10 cellular contexts compared by ENCODE assay signal in genomic region chr1:30807318-30808066, GRCh38. TPM values are rescaled to one million over a fixed set of nuclear protein-coding genes. Genes with fewer than 3 reads are reported as not detected.
A peak's percentile ranks its signal among the peaks of the same experiment; 100 is the strongest.
DNase-seq lines count a peak whose midpoint lies in the region; ATAC-seq, FAIRE-seq and TF ChIP-seq lines count a peak whose summit lies in the region.
"Had no signal": no experiment of that assay in that cellular context is flagged by ENCODE, and none has a peak within 500 bp of the region (broad histone marks: within the 10 kb centered on the region; RNA-seq: fewer than 3 reads in every experiment).

No MANE protein-coding gene starts in this region.

- H3K4me3 ChIP-seq in body of pancreas (no peak overlapping the region), pancreas (no peak overlapping the region), MM.1S (ENCODE audit: low read length) (no peak overlapping the region)

- FAIRE-seq in pancreas (lab: Jason Lieb, UNC) = no peak

- WGBS in body of pancreas, 2 donors = 33 to 34% methylated on average over 22 to 33 of the region's 41 CpGs
- 26% methylated on average over 27 to 41 of the region's 41 CpGs for WGBS in pancreas, 2 donors

- H3K4me1 ChIP-seq in body of pancreas (peaks cover 8% of the 10 kb centered on the region), pancreas (no peaks in the 10 kb centered on the region), MM.1S (ENCODE audit: low read length) (no peaks in the 10 kb centered on the region)

- H4K20me1 ChIP-seq in MM.1S (ENCODE audit: insufficient read depth, low read length) = no peaks in the 10 kb centered on the region

- H3K79me2 ChIP-seq in MM.1S (ENCODE audit: low read length) = no peaks in the 10 kb centered on the region

- no peak overlapping the region for H2AFZ ChIP-seq in MM.1S (ENCODE audit: low read length)

- no peak overlapping the region for H3K27ac ChIP-seq in body of pancreas
- no peak overlapping the region for H3K27ac ChIP-seq in pancreas
- no peak overlapping the region for H3K27ac ChIP-seq in MM.1S (ENCODE audit: low read length)

- no peak for TF ChIP-seq CTCF in body of pancreas (IDR thresholded peaks at IDR 0.05)
- no peak for TF ChIP-seq CTCF in pancreas (IDR thresholded peaks at IDR 0.05)
- TF ChIP-seq CTCF in MM.1S (IDR thresholded peaks at IDR 0.05; ENCODE audit: low read length) = no peak

- H3K36me3 ChIP-seq in body of pancreas (replicated peaks in 1 of 2; ENCODE audit: insufficient read depth in 1 of 2, low read depth in 2 of 2) (no peaks in the 10 kb centered on the region), pancreas (no peaks in the 10 kb centered on the region), MM.1S (replicated peaks; ENCODE audit: insufficient read depth, low read length) (no peaks in the 10 kb centered on the region)

- no peaks in the 10 kb centered on the region for H3K9me3 ChIP-seq in body of pancreas
- no peaks in the 10 kb centered on the region for H3K9me3 ChIP-seq in pancreas
- H3K9me3 ChIP-seq in MM.1S (replicated peaks; ENCODE audit: insufficient read depth, low read length) = no peaks in the 10 kb centered on the region

- H3K27me3 ChIP-seq in body of pancreas = no peaks in the 10 kb centered on the region
- H3K27me3 ChIP-seq in pancreas = no peaks in the 10 kb centered on the region
- H3K27me3 ChIP-seq in MM.1S (replicated peaks; ENCODE audit: insufficient read depth, low read length) = peaks cover 92% of the 10 kb centered on the region

- H3K9ac ChIP-seq in MM.1S (ENCODE audit: low read length) = no peak overlapping the region

- no peaks in the 10 kb centered on the region for H3F3A ChIP-seq in MM.1S (ENCODE audit: insufficient read depth, low read length)

- ATAC-seq in body of pancreas (peak; percentile 68), pancreas (peak in 3 of 4 donors; percentile 54 to 76 (median 57)), HG03460 (IDR thresholded peaks at IDR 0.05; ENCODE audit: unreplicated experiment) (no peak), GM19023 (IDR thresholded peaks at IDR 0.05; ENCODE audit: unreplicated experiment) (no peak)

- intact Hi-C loops in body of pancreas (cut with DNase I) = no loop called here
- intact Hi-C loops in pancreas (cut with DNase I) = loop anchor here in 1 of 3 donors (10.0 kb wide), 1 partner anchor 107 kb away; no protein-coding TSS in a partner anchor

- TF ChIP-seq POLR2A in body of pancreas (IDR thresholded peaks at IDR 0.05) = no peak

- no peak overlapping the region for H3K4me2 ChIP-seq in MM.1S (ENCODE audit: low read depth, low read length)

- H3K9me2 ChIP-seq in MM.1S (replicated peaks; ENCODE audit: insufficient read depth, low read length) = no peaks in the 10 kb centered on the region

- peak; percentile 92 for DNase-seq in DMS79 treated with DMSO at 0.1 percent for 48 hours (lab: John Stamatoyannopoulos, UW)
- DNase-seq in NCI-H2107 (lab: John Stamatoyannopoulos, UW) = peak; percentile 88
- peak in 2 of 4 donors; percentile 44 to 49 for DNase-seq in body of pancreas
- DNase-seq in pancreas = peak in 2 of 6 donors; percentile 34 to 53
- no peak for DNase-seq in MM.1S
- no peak for DNase-seq in stimulated activated CD4-positive, alpha-beta T cell treated with anti-CD3 and anti-CD28 coated beads, Interleukin-4, amount 100 ng/mL, for 4 hours
- DNase-seq: activated naive CD8-positive, alpha-beta T cell treated with anti-CD3 and anti-CD28 coated beads, Interleukin-2, amount 10 ng/mL, durations not matched to agents 7 days and 5 days; stimulated activated naive CD4-positive, alpha-beta T cell treated with Interleukin-2 at 50 U/mL for 16 hours had no signal

RNA-seq across cellular contexts. Expression of gene LAPTM5, which starts 49.9 kb away (rescaled TPM):
- total RNA-seq in body of pancreas = 10 to 100 TPM in 1 of 2 donors, 1 to 10 TPM in 1; 6.3 to 25.2 TPM
- total RNA-seq in pancreas = 10 to 100 TPM in 3 of 6 donors, 1 to 10 TPM in 3; 3.7 to 80.5 (median 15.2) TPM
- 10 to 100 TPM in 1 of 2 donors, 1 to 10 TPM in 1; 8.6 to 12.5 TPM for polyA plus RNA-seq in pancreas

Comparison
In these comparisons a context has a peak if more than half of its experiments do, and no peak if none do; other contexts are left out.
1. DNase-seq: peak in DMS79 treated with DMSO at 0.1 percent for 48 hours (single experiment) and NCI-H2107 (single experiment); none in MM.1S (single experiment) and stimulated activated CD4-positive, alpha-beta T cell treated with anti-CD3 and anti-CD28 coated beads, Interleukin-4, amount 100 ng/mL, for 4 hours (0 of 2).
2. ATAC-seq: peak in body of pancreas (single experiment) and pancreas (3 of 4); none in HG03460 (single experiment) and GM19023 (single experiment).